18 cellular contexts compared by ENCODE assay signal in the genomic region with DNA sequence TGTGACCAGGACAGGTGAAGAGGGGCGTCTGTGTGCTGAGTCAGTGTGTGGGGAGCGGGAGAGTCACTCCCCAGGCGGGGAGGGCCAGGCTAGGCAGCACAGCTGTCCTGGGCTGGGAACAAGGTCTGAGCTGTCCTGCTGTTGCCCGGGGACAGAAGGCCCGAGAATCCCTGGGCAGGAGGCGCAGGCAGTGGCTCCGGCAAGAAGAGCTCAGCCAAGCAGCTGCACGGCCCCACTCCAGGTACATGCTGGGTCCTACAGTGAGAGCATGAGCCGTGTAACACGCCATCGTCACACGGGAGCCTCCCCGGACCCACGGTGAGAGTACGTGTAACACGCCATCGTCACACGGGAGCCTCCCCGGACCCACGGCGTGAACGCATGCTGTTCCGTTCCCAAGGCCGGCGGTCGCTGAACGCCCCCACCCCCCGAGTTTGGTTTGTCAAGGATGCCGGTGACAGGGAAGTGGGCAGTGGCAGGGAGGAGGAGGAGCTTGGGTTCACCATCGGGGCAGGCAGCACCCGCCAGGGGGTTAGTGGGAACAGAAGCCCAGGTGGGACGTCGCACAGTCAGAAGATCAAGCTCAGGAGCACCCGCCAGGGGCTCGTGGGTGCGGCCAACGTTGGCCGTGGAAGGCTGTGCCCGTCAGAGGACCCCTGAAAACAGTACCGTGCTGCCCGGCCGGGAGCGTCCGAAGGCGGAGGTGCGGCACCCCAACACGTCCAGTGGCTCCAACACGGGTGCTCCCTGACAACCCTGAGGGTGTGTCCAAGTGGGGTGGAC. TPM values are rescaled to one million over a fixed set of nuclear protein-coding genes. Genes with fewer than 3 reads are reported as not detected.
DNase-seq lines count a peak whose midpoint lies in the region; ATAC-seq and TF ChIP-seq lines count a peak whose summit lies in the region.
"Had no signal": no experiment of that assay in that cellular context is flagged by ENCODE, and none has a peak within 500 bp of the region (broad histone marks: within the 10 kb centered on the region; RNA-seq: fewer than 3 reads in every experiment).

No MANE protein-coding gene starts in this region.

- H3K9me3 Mint-ChIP-seq in activated CD8-positive, alpha-beta T cell treated with anti-CD3 and anti-CD28 coated beads for 36 hours, result no peaks in the 10 kb centered on the region

- in situ Hi-C loops in gastrocnemius medialis (cut with MboI; ENCODE audit: low sequenced_read_pairs in 4 of 4), result no loop called here

- POLR2A ChIA-PET in activated CD8-positive, alpha-beta T cell treated with anti-CD3 and anti-CD28 coated beads for 36 hours (lab: Charles Lee), result no interaction called here

- H3K4me1 ChIP-seq in gastrocnemius medialis, result peaks cover 40 to 47% of the 10 kb centered on the region in 2 donors
- peaks cover 4% of the 10 kb centered on the region for H3K4me1 ChIP-seq in prostate gland (replicated peaks)

- 96% methylated on average over 46 of the region's 48 CpGs for WGBS in prostate gland

- H3K36me3 ChIP-seq in H7 (replicated peaks; ENCODE audit: control insufficient read depth, insufficient read depth, low read length), result no peaks in the 10 kb centered on the region
- no peaks in the 10 kb centered on the region for H3K36me3 ChIP-seq in gastrocnemius medialis
- no peaks in the 10 kb centered on the region for H3K36me3 ChIP-seq in prostate gland
- H3K36me3 ChIP-seq: esophagus muscularis mucosa, neutrophil, sigmoid colon had no signal

- CTCF ChIA-PET in activated CD8-positive, alpha-beta T cell treated with anti-CD3 and anti-CD28 coated beads for 36 hours (lab: Charles Lee), result no interaction called here

- no peak overlapping the region for H3K4me3 ChIP-seq in H7 (ENCODE audit: insufficient read depth, low read depth, low read length)
- H3K4me3 ChIP-seq in gastrocnemius medialis, result peak overlapping the region; percentile 46 to 65 (median 56)
- H3K4me3 ChIP-seq in prostate gland, result no peak overlapping the region
- H3K4me3 ChIP-seq: esophagus muscularis mucosa, K562, sigmoid colon had no signal

- TF ChIP-seq POLR2A in gastrocnemius medialis (IDR thresholded peaks at IDR 0.05), result peak; percentile 22 to 23
- no peak for TF ChIP-seq POLR2A in prostate gland (IDR thresholded peaks at IDR 0.05)

- H3K27ac Mint-ChIP-seq in activated CD8-positive, alpha-beta T cell treated with anti-CD3 and anti-CD28 coated beads for 36 hours, result peak overlapping the region; percentile 70
- H3K27ac Mint-ChIP-seq: activated CD4-positive, alpha-beta T cell treated with anti-CD3 and anti-CD28 coated beads for 36 hours had no signal

- DNase-seq in H7 (peak; percentile 71), left ventricle myocardium superior (peak; percentile 44), gastrocnemius medialis (peak; percentile 59 to 75), NCI-H446 treated with DMSO at 0.1 percent for 48 hours (lab: John Stamatoyannopoulos, UW) (no peak), prostate gland (ENCODE audit: low spot score) (no peak)
- peak; percentile 17 for DNase-seq in activated CD8-positive, alpha-beta T cell treated with anti-CD3 and anti-CD28 coated beads for 36 hours
- no peak for DNase-seq in activated CD4-positive, CD25-positive, alpha-beta regulatory T cell (lab: John Stamatoyannopoulos, UW)
- DNase-seq: activated CD4-positive, alpha-beta T cell treated with anti-CD3 and anti-CD28 coated beads for 36 hours; GF-D8; GOT3; head of caudate nucleus; NCI-H2081 treated with DMSO at 0.1 percent for 48 hours; NCI-H526; sigmoid colon; stimulated activated CD4-positive, alpha-beta T cell treated with anti-CD3 and anti-CD28 coated beads, Interleukin-4, amount 100 ng/mL, for 24 hours had no signal

- H3K9me3 ChIP-seq in gastrocnemius medialis (no peaks in the 10 kb centered on the region), prostate gland (no peaks in the 10 kb centered on the region)
- H3K9me3 ChIP-seq: esophagus muscularis mucosa, neutrophil, sigmoid colon had no signal

- H3K4me1 Mint-ChIP-seq in activated CD8-positive, alpha-beta T cell treated with anti-CD3 and anti-CD28 coated beads for 36 hours (ENCODE audit: low read depth), result peaks cover 36% of the 10 kb centered on the region

- H3K36me3 Mint-ChIP-seq in activated CD8-positive, alpha-beta T cell treated with anti-CD3 and anti-CD28 coated beads for 36 hours (ENCODE audit: low read depth), result peaks cover 12% of the 10 kb centered on the region

- H3K27me3 Mint-ChIP-seq in activated CD8-positive, alpha-beta T cell treated with anti-CD3 and anti-CD28 coated beads for 36 hours, result peaks cover 33% of the 10 kb centered on the region

- ATAC-seq in activated CD8-positive, alpha-beta T cell treated with anti-CD3 and anti-CD28 coated beads for 36 hours, result no peak
- ATAC-seq in left ventricle myocardium superior (peak; percentile 14), gastrocnemius medialis (peak; percentile 27 to 46)
- ATAC-seq: activated CD4-positive, alpha-beta T cell treated with anti-CD3 and anti-CD28 coated beads for 36 hours; K562 had no signal

- intact Hi-C loops in activated CD8-positive, alpha-beta T cell treated with anti-CD3 and anti-CD28 coated beads for 36 hours (cut with micrococcal nuclease), result no loop called here
- intact Hi-C loops in left ventricle myocardium superior (cut with micrococcal nuclease) (no loop called here), gastrocnemius medialis (cut with DNase I; ENCODE audit: low total_unique reads) (loop anchor here (2.0 kb wide), 1 partner anchor 52 kb away; the partner anchor contains the start of gene GTPBP6), prostate gland (cut with DNase I) (no loop called here)

- H3K27me3 ChIP-seq in H7 (ENCODE audit: control insufficient read depth, insufficient read depth, low read length) (peaks cover 19% of the 10 kb centered on the region), gastrocnemius medialis (no peaks in the 10 kb centered on the region), prostate gland (replicated peaks; ENCODE audit: insufficient read depth) (no peaks in the 10 kb centered on the region)

- peak overlapping the region; percentile 89 to 98 (median 94) for H3K27ac ChIP-seq in gastrocnemius medialis
- no peak overlapping the region for H3K27ac ChIP-seq in prostate gland
- H3K27ac ChIP-seq: esophagus muscularis mucosa, neutrophil, sigmoid colon had no signal

- no peak for TF ChIP-seq CTCF in activated CD8-positive, alpha-beta T cell treated with anti-CD3 and anti-CD28 coated beads for 36 hours (IDR thresholded peaks at IDR 0.05)
- TF ChIP-seq CTCF in gastrocnemius medialis (IDR thresholded peaks at IDR 0.05 in 4 of 5, conservative IDR thresholded peaks at IDR 0.05 in 1 of 5), result peak in 1 of 5 experiments; percentile 2
- TF ChIP-seq CTCF in prostate gland (IDR thresholded peaks at IDR 0.05), result no peak

- peak overlapping the region; percentile 74 for H3K4me3 Mint-ChIP-seq in activated CD8-positive, alpha-beta T cell treated with anti-CD3 and anti-CD28 coated beads for 36 hours

RNA-seq across cellular contexts. Expression of gene PPP2R3B, which starts 15.6 kb away (rescaled TPM):
- 63.1 and 113 TPM in 2 replicates for total RNA-seq in H7 (2014; rRNA removed; shearing (Covaris generic))
- 10 to 100 TPM; 44.9 to 45.7 TPM for total RNA-seq in activated CD8-positive, alpha-beta T cell treated with anti-CD3 and anti-CD28 coated beads for 36 hours
- total RNA-seq in left ventricle myocardium superior (194 TPM), gastrocnemius medialis (100 to 1,000 TPM in 1 of 4 donors, 10 to 100 TPM in 3; 53.8 to 103 (median 69.4) TPM), prostate gland (10 to 100 TPM; 20.6 to 73.2 TPM)

RNA-seq across cellular contexts. Expression of gene GTPBP6, which starts 52.6 kb away (rescaled TPM):
- total RNA-seq in H7 (2014; rRNA removed; shearing (Covaris generic)), result 38.4 and 48.9 TPM in 2 replicates
- 10 to 100 TPM; 68.0 to 68.3 TPM for total RNA-seq in activated CD8-positive, alpha-beta T cell treated with anti-CD3 and anti-CD28 coated beads for 36 hours
- total RNA-seq in left ventricle myocardium superior, result 51.9 TPM
- 10 to 100 TPM; 40.1 to 79.4 (median 46.9) TPM for total RNA-seq in gastrocnemius medialis
- total RNA-seq in prostate gland, result 10 to 100 TPM; 43.9 to 69.6 TPM

Comparison
In these comparisons a context has a peak if more than half of its experiments do, and no peak if none do; other contexts are left out.
1. DNase-seq: peak in H7 (single experiment), activated CD8-positive, alpha-beta T cell treated with anti-CD3 and anti-CD28 coated beads for 36 hours (single experiment), left ventricle myocardium superior (single experiment) and gastrocnemius medialis (2 of 2); none in NCI-H446 treated with DMSO at 0.1 percent for 48 hours (single experiment), activated CD4-positive, CD25-positive, alpha-beta regulatory T cell (0 of 4) and prostate gland (single experiment).
2. H3K4me3 ChIP-seq: peak in gastrocnemius medialis (4 of 4); none in H7 (single experiment) and prostate gland (0 of 2).
3. H3K27ac ChIP-seq: peak in gastrocnemius medialis (4 of 4); none in prostate gland (0 of 2).